Comparison of ENCODE assay signal across 17 cellular contexts in genomic region chr10:97000487-97001182, GRCh38.
DNase-seq lines count a peak whose midpoint lies in the region; TF ChIP-seq lines count a peak whose summit lies in the region.
"Had no signal": no experiment of that assay in that cellular context is flagged by ENCODE, and none has a peak within 500 bp of the region (broad histone marks: within the 10 kb centered on the region; RNA-seq: fewer than 3 reads in every experiment).

No MANE protein-coding gene starts in this region.

- no peaks in the 10 kb centered on the region for H3K27me3 ChIP-seq in brain microvascular endothelial cell (replicated peaks)
- H3K27me3 ChIP-seq: BLaER1, heart left ventricle, uterus had no signal

- no peaks in the 10 kb centered on the region for H3K9me3 Mint-ChIP-seq in neural crest cell
- peaks cover 2% of the 10 kb centered on the region for H3K9me3 Mint-ChIP-seq in activated T-cell treated with anti-CD3 and anti-CD28 coated beads, Interleukin-2, amount 50 U/mL, for 24 hours

- H3K4me3 ChIP-seq in LNCaP clone FGC (ENCODE audit: low read depth, low read length) (no peak overlapping the region), brain microvascular endothelial cell (ENCODE audit: low read depth, low read length) (no peak overlapping the region)
- H3K4me3 ChIP-seq: BLaER1, coronary artery, heart left ventricle, uterus had no signal

- no peaks in the 10 kb centered on the region for H3K36me3 ChIP-seq in brain microvascular endothelial cell (replicated peaks)
- H3K36me3 ChIP-seq: BLaER1, heart left ventricle, uterus had no signal

- no peak overlapping the region for H3K27ac ChIP-seq in brain microvascular endothelial cell
- H3K27ac ChIP-seq: BLaER1, coronary artery, heart left ventricle, uterus had no signal

- H3K36me3 Mint-ChIP-seq in neural crest cell (ENCODE audit: low read depth): no peaks in the 10 kb centered on the region
- no peaks in the 10 kb centered on the region for H3K36me3 Mint-ChIP-seq in activated T-cell treated with anti-CD3 and anti-CD28 coated beads, Interleukin-2, amount 50 U/mL, for 24 hours (ENCODE audit: low read depth)

- no peak overlapping the region for H3K4me3 Mint-ChIP-seq in neural crest cell
- no peak overlapping the region for H3K4me3 Mint-ChIP-seq in activated T-cell treated with anti-CD3 and anti-CD28 coated beads, Interleukin-2, amount 50 U/mL, for 24 hours
- H3K4me3 Mint-ChIP-seq: activated CD4-positive, alpha-beta memory T cell treated with anti-CD3 and anti-CD28 coated beads, Interleukin-2, amount 10 ng/mL, durations not matched to agents 7 days and 5 days; stimulated activated naive CD8-positive, alpha-beta T cell treated with anti-CD3 and anti-CD28 coated beads, Interleukin-15, Interleukin-2, amounts not matched to agents 100 ng/mL and 50 ng/mL, for 24 hours had no signal

- no peaks in the 10 kb centered on the region for H3K4me1 Mint-ChIP-seq in neural crest cell
- H3K4me1 Mint-ChIP-seq in activated T-cell treated with anti-CD3 and anti-CD28 coated beads, Interleukin-2, amount 50 U/mL, for 24 hours (ENCODE audit: low read depth): no peaks in the 10 kb centered on the region
- H3K4me1 Mint-ChIP-seq: activated CD4-positive, alpha-beta memory T cell treated with anti-CD3 and anti-CD28 coated beads, Interleukin-2, amount 10 ng/mL, durations not matched to agents 7 days and 5 days had no signal

- TF ChIP-seq CTCF in GM12872 (IDR thresholded peaks at IDR 0.05; ENCODE audit: insufficient read depth, low read depth, low read length) (peak; percentile 28; the same call in 1 of the 3 replicates), LNCaP clone FGC (IDR thresholded peaks at IDR 0.05; ENCODE audit: control insufficient read depth, extremely low read depth, insufficient read depth) (peak; percentile 17; the same call in 1 of the 2 replicates), brain microvascular endothelial cell (IDR thresholded peaks at IDR 0.05; ENCODE audit: low read depth, low read length, missing control alignments) (peak; percentile 19), neural crest cell (conservative IDR thresholded peaks at IDR 0.05) (peak; percentile 23), GM13976 (IDR thresholded peaks at IDR 0.05; ENCODE audit: borderline replicate concordance, control extremely low read depth, extremely low read depth, insufficient read depth, missing control alignments) (no peak)

- DNase-seq in LNCaP clone FGC (ENCODE audit: low read depth): peak; percentile 35
- no peak for DNase-seq in brain microvascular endothelial cell
- DNase-seq in neural crest cell (ENCODE audit: low read depth, low spot score): no peak
- no peak for DNase-seq in OCI-M2 (lab: John Stamatoyannopoulos, UW; ENCODE audit: unreplicated experiment)
- no peak for DNase-seq in A172 (ENCODE audit: low spot score)
- no peak for DNase-seq in activated T-cell treated with anti-CD3 and anti-CD28 coated beads, Interleukin-2, amount 50 U/mL, for 24 hours
- DNase-seq in GM13976 (ENCODE audit: low spot score): no peak
- DNase-seq: activated CD4-positive, alpha-beta memory T cell treated with anti-CD3 and anti-CD28 coated beads, Interleukin-2, amount 10 ng/mL, durations not matched to agents 7 days and 5 days; aorta; DMS79 treated with DMSO at 0.1 percent for 48 hours; heart left ventricle; left cardiac atrium; uterus had no signal

- H3K27me3 Mint-ChIP-seq in neural crest cell (ENCODE audit: low read depth): no peaks in the 10 kb centered on the region
- H3K27me3 Mint-ChIP-seq in activated T-cell treated with anti-CD3 and anti-CD28 coated beads, Interleukin-2, amount 50 U/mL, for 24 hours: no peaks in the 10 kb centered on the region

- no peak overlapping the region for H3K27ac Mint-ChIP-seq in neural crest cell (ENCODE audit: unreplicated experiment)
- H3K27ac Mint-ChIP-seq in activated T-cell treated with anti-CD3 and anti-CD28 coated beads, Interleukin-2, amount 50 U/mL, for 24 hours: no peak overlapping the region
- H3K27ac Mint-ChIP-seq: activated CD4-positive, alpha-beta memory T cell treated with anti-CD3 and anti-CD28 coated beads, Interleukin-2, amount 10 ng/mL, durations not matched to agents 7 days and 5 days; stimulated activated naive CD8-positive, alpha-beta T cell treated with anti-CD3 and anti-CD28 coated beads, Interleukin-15, Interleukin-2, amounts not matched to agents 100 ng/mL and 50 ng/mL, for 24 hours had no signal

- in situ Hi-C loops in brain microvascular endothelial cell (cut with HindIII; ENCODE audit: low pct_ligation_motif_present, low sequenced_read_pairs): no loop called here
- in situ Hi-C loops in GM13976 (cut with MboI; ENCODE audit: low sequenced_read_pairs, unreplicated experiment): loop anchor here (25.0 kb wide), 1 partner anchor 363 kb away; no protein-coding TSS in a partner anchor
